In the genomic region with DNA sequence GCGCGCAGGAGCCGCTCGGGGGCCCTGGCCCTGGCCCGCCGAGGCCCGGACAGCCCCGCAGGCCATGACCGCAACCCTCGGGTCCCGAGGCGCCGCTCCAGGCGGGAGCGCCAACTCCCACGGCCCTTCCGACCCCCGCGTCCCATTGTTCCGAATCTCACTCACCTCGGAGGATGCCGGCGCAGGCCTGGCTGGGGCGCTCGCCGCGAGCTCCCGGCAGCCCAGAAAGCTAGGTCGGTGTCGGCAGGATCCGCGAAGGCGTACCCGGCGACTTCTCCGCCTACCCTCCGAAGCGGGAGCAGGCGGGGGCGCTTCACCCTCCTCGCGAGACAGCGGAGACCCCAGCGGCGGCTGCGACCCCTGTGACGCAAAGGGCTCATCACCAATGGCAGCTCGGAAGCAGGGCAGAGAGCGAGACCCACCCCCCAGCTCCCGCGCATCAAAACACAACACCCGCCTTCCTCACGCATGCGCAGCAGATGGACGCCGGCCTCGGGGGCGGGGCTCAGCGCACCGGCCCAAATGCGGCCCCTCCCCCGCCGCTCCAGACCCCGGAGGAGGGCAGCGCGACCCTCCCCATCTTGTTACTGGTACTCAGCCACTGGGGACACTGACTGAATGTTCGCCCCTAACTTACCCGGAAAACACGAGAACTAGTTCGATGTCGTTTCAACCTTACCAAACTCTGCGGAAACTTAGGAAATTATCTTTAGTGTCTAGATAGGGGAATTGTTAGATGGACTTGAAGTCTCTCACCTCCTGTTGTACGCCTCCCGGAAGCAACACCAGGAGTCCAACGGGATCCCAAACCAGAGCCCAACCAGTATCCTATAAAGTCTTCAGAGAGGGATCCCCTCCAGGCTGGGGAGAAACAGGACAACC, we compare ENCODE assay signal across 8 cellular contexts. TPM values are rescaled to one million over a fixed set of nuclear protein-coding genes. Genes with fewer than 3 reads are reported as not detected.
A peak's percentile ranks its signal among the peaks of the same experiment; 100 is the strongest.
DNase-seq lines count a peak whose midpoint lies in the region; ATAC-seq, FAIRE-seq and TF ChIP-seq lines count a peak whose summit lies in the region.

No MANE protein-coding gene starts in this region.

- POLR2A ChIA-PET in AG04450 (lab: Yijun Ruan, JAX), result interaction anchor here (1.2 to 2.9 kb wide), 3 partner anchors 25 to 474 kb away, joined by 3 to 17 read pairs (median 12); a partner anchor contains a TSS

- ATAC-seq in GM18873 (IDR thresholded peaks at IDR 0.05; ENCODE audit: low FRiP score, unreplicated experiment) (peak; percentile 60), HG03139 (IDR thresholded peaks at IDR 0.05; ENCODE audit: unreplicated experiment) (peak; percentile 65)

- H3K36me3 ChIP-seq in bronchial epithelial cell (ENCODE audit: control insufficient read depth, insufficient read depth, low read length), result no peaks in the 10 kb centered on the region

- H3K27me3 ChIP-seq in AG04450 (ENCODE audit: control insufficient read depth, insufficient read depth, low read length) (no peaks in the 10 kb centered on the region), bronchial epithelial cell (ENCODE audit: control insufficient read depth, insufficient read depth, low read length) (no peaks in the 10 kb centered on the region)

- peak overlapping the region; percentile 85 for H3K27ac ChIP-seq in AG04450 (ENCODE audit: low read depth, low read length)

- FAIRE-seq in bronchial epithelial cell (lab: Jason Lieb, UNC), result no peak

- no peaks in the 10 kb centered on the region for H3K9me3 ChIP-seq in AG04450 (ENCODE audit: control insufficient read depth, insufficient read depth, low read length)

- DNase-seq in AG04450 (ENCODE audit: low read depth, low spot score), result peak; percentile 86
- peak; percentile 79 for DNase-seq in NCI-H2196 treated with DMSO at 0.1 percent for 48 hours (lab: John Stamatoyannopoulos, UW; ENCODE audit: unreplicated experiment)
- DNase-seq in bronchial epithelial cell (ENCODE audit: low read depth), result peak; percentile 63
- peak; percentile 98 for DNase-seq in iPS-NIHi7 (ENCODE audit: extremely low spot score)
- DNase-seq in smooth muscle cell of the brain vasculature (ENCODE audit: low read depth, low spot score), result peak; percentile 79

- CTCF ChIA-PET in AG04450 (lab: Charles Lee), result interaction anchor here (1.0 to 10.9 kb wide), 9 partner anchors 10 to 423 kb away, joined by 3 to 106 read pairs (median 5); a partner anchor contains a TSS

- H3K4me3 ChIP-seq in AG04450 (ENCODE audit: low read depth, low read length) (peak overlapping the region; percentile 82), WI38 (ENCODE audit: low read depth, low read length) (peak overlapping the region; percentile 82), bronchial epithelial cell (ENCODE audit: low read depth, low read length) (peak overlapping the region; percentile 63)

- TF ChIP-seq CTCF in AG04450 (IDR thresholded peaks at IDR 0.05; ENCODE audit: low read depth, low read length) (0 out of 2 replicates have a peak, but pooled peaks have one; percentile 10), WI38 (IDR thresholded peaks at IDR 0.05; ENCODE audit: low read depth, low read length) (no peak), bronchial epithelial cell (IDR thresholded peaks at IDR 0.05; ENCODE audit: insufficient read depth, low read length, severe bottlenecking) (no peak)

RNA-seq across cellular contexts. Expression of a gene that starts 1.3 kb away (rescaled TPM):
- 7.2 and 11.6 TPM in 2 replicates for polyA plus RNA-seq in AG04450 (2011; rRNA removed)
- polyA minus RNA-seq in AG04450 (2011; rRNA and poly(A)+ RNA removed), result 1.3 and 1.7 TPM in 2 replicates
- 1.3 and 3.1 TPM in 2 replicates for total RNA-seq in bronchial epithelial cell

RNA-seq across cellular contexts. Expression of a gene that starts 1.5 kb away (rescaled TPM):
- polyA plus RNA-seq in AG04450 (2011; rRNA removed), result 14.4 and 20.4 TPM in 2 replicates
- 15.2 and 25.8 TPM in 2 replicates for polyA minus RNA-seq in AG04450 (2011; rRNA and poly(A)+ RNA removed)
- 37.9 and 47.5 TPM in 2 replicates for total RNA-seq in bronchial epithelial cell

RNA-seq across cellular contexts. Expression of a gene that starts 22.1 kb away (rescaled TPM):
- 60.2 and 65.3 TPM in 2 replicates for polyA plus RNA-seq in AG04450 (2011; rRNA removed)
- 13.7 and 18.1 TPM in 2 replicates for polyA minus RNA-seq in AG04450 (2011; rRNA and poly(A)+ RNA removed)
- total RNA-seq in bronchial epithelial cell, result 14.8 and 16.8 TPM in 2 replicates

RNA-seq across cellular contexts. Expression of a gene that starts 24.9 kb away (rescaled TPM):
- polyA plus RNA-seq in AG04450 (2011; rRNA removed), result 8.4 and 11.1 TPM in 2 replicates
- 5.0 and 7.7 TPM in 2 replicates for polyA minus RNA-seq in AG04450 (2011; rRNA and poly(A)+ RNA removed)
- total RNA-seq in bronchial epithelial cell, result 1.8 and 2.9 TPM in 2 replicates

Comparison
In these comparisons a context has a peak if more than half of its experiments do, and no peak if none do; other contexts are left out.
1. Peak in every context shown above with its lines: DNase-seq, ATAC-seq, H3K4me3 ChIP-seq and H3K27ac ChIP-seq.